ENCODE assay signal across 18 cellular contexts in the genomic region with DNA sequence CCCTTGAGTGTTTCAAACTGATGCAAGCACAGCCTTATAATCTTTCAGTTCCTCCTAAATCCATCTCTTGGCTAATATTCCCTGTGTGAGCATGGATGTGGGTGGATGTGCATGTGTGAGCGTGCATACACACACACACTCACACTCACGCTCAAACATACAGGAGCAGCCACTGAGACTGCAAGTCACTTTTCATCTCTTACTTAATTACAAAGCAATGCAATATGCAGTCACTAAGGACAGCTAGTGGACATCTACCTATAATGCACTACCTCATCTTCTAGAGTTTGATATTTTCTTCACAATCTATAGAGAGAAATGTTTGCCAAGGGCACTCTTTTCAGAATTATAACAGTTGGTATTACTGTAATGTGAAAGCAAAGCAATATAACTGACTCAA. TPM values are rescaled to one million over a fixed set of nuclear protein-coding genes. Genes with fewer than 3 reads are reported as not detected.
A peak's percentile ranks its signal among the peaks of the same experiment; 100 is the strongest.
DNase-seq lines count a peak whose midpoint lies in the region; ATAC-seq and TF ChIP-seq lines count a peak whose summit lies in the region.
"Had no signal": no experiment of that assay in that cellular context is flagged by ENCODE, and none has a peak within 500 bp of the region (broad histone marks: within the 10 kb centered on the region; RNA-seq: fewer than 3 reads in every experiment).

No MANE protein-coding gene starts in this region.

- peaks cover 6% of the 10 kb centered on the region for H3K4me1 Mint-ChIP-seq in endothelial cell (ENCODE audit: unreplicated experiment)
- H3K4me1 Mint-ChIP-seq: activated CD4-positive, alpha-beta memory T cell treated with anti-CD3 and anti-CD28 coated beads, Interleukin-2, amount 10 ng/mL, durations not matched to agents 7 days and 5 days had no signal

- H3K27ac Mint-ChIP-seq in endothelial cell (ENCODE audit: unreplicated experiment) = no peak overlapping the region
- H3K27ac Mint-ChIP-seq: activated CD4-positive, alpha-beta memory T cell treated with anti-CD3 and anti-CD28 coated beads, Interleukin-2, amount 10 ng/mL, durations not matched to agents 7 days and 5 days; H9; memory B cell had no signal

- no peaks in the 10 kb centered on the region for H3K79me2 ChIP-seq in parathyroid adenoma

- H3K27me3 Mint-ChIP-seq in endothelial cell (ENCODE audit: unreplicated experiment) = no peaks in the 10 kb centered on the region

- H3K9ac ChIP-seq in parathyroid adenoma = no peak overlapping the region

- no peaks in the 10 kb centered on the region for H3K4me1 ChIP-seq in parathyroid adenoma
- H3K4me1 ChIP-seq: testis had no signal

- H3K9me3 Mint-ChIP-seq in endothelial cell (ENCODE audit: unreplicated experiment) = no peaks in the 10 kb centered on the region
- H3K9me3 Mint-ChIP-seq: activated CD4-positive, alpha-beta memory T cell treated with anti-CD3 and anti-CD28 coated beads, Interleukin-2, amount 10 ng/mL, durations not matched to agents 7 days and 5 days; H9; memory B cell had no signal

- no peak overlapping the region for H2AFZ ChIP-seq in parathyroid adenoma

- H3K9me3 ChIP-seq in parathyroid adenoma (ENCODE audit: control insufficient read depth, low read length) = no peaks in the 10 kb centered on the region
- H3K9me3 ChIP-seq: A549, testis had no signal

- ATAC-seq in GM21515 (IDR thresholded peaks at IDR 0.05; ENCODE audit: unreplicated experiment) = no peak
- ATAC-seq in HG03432 (IDR thresholded peaks at IDR 0.05; ENCODE audit: unreplicated experiment) = no peak

- H3K36me3 Mint-ChIP-seq in endothelial cell (ENCODE audit: low read depth, unreplicated experiment) = no peaks in the 10 kb centered on the region
- H3K36me3 Mint-ChIP-seq: memory B cell had no signal

- no peaks in the 10 kb centered on the region for H3K27me3 ChIP-seq in parathyroid adenoma (ENCODE audit: control insufficient read depth, insufficient read depth, low read length)
- H3K27me3 ChIP-seq: testis had no signal

- H3K4me3 Mint-ChIP-seq in endothelial cell (ENCODE audit: unreplicated experiment) = peak overlapping the region; percentile 19
- H3K4me3 Mint-ChIP-seq: activated CD4-positive, alpha-beta memory T cell treated with anti-CD3 and anti-CD28 coated beads, Interleukin-2, amount 10 ng/mL, durations not matched to agents 7 days and 5 days; memory B cell had no signal

- peak overlapping the region; percentile 63 for H3K4me2 ChIP-seq in parathyroid adenoma (ENCODE audit: low read length)
- H3K4me2 ChIP-seq: A549 had no signal

- peak overlapping the region; percentile 32 for H3K4me3 ChIP-seq in parathyroid adenoma (ENCODE audit: low read depth, low read length)
- H3K4me3 ChIP-seq: A549, testis had no signal

- TF ChIP-seq CTCF in endothelial cell (IDR thresholded peaks at IDR 0.05; ENCODE audit: unreplicated experiment) = no peak
- TF ChIP-seq CTCF in parathyroid adenoma (IDR thresholded peaks at IDR 0.05) = no peak

- DNase-seq in NCI-H1694 treated with DMSO at 0.1 percent for 48 hours (lab: John Stamatoyannopoulos, UW) (peak; percentile 71), NCI-H1694 (lab: John Stamatoyannopoulos, UW) (no peak), NCI-H2227 treated with DMSO at 0.1 percent for 48 hours (lab: John Stamatoyannopoulos, UW) (peak; percentile 3), endothelial cell (ENCODE audit: low spot score) (no peak), superior temporal gyrus (ENCODE audit: extremely low spot score) (no peak)
- DNase-seq: activated CD4-positive, alpha-beta memory T cell treated with anti-CD3 and anti-CD28 coated beads, Interleukin-2, amount 10 ng/mL, durations not matched to agents 7 days and 5 days; anterior cingulate cortex; H9; NCI-H510A; stimulated activated CD4-positive, alpha-beta T cell treated with anti-CD3 and anti-CD28 coated beads, Interleukin-12 subunit alpha, Interleukin-12 subunit beta, amount 100 ng/mL, for 4 hours; T1000; testis had no signal

- H3K27ac ChIP-seq in parathyroid adenoma = no peak overlapping the region
- H3K27ac ChIP-seq: A549, testis had no signal

- H3K36me3 ChIP-seq in parathyroid adenoma (ENCODE audit: control insufficient read depth, insufficient read depth, low read length) = no peaks in the 10 kb centered on the region

RNA-seq across cellular contexts. Expression of a gene that starts 1.4 kb away (rescaled TPM):
- total RNA-seq in endothelial cell (ENCODE audit: unreplicated experiment) = 3.8 TPM
- total RNA-seq: activated CD4-positive, alpha-beta memory T cell treated with anti-CD3 and anti-CD28 coated beads, Interleukin-2, amount 10 ng/mL, durations not matched to agents 7 days and 5 days; osteoblast had no signal

Comparison
In these comparisons a context has a peak if more than half of its experiments do, and no peak if none do; other contexts are left out.
1. DNase-seq: peak in NCI-H1694 treated with DMSO at 0.1 percent for 48 hours (single experiment) and NCI-H2227 treated with DMSO at 0.1 percent for 48 hours (single experiment); none in NCI-H1694 (single experiment), endothelial cell (single experiment) and superior temporal gyrus (single experiment).